8 cellular contexts compared by ENCODE assay signal in genomic region chr3:183698318-183698731, GRCh38. TPM values are rescaled to one million over a fixed set of nuclear protein-coding genes. Genes with fewer than 3 reads are reported as not detected.
DNase-seq lines count a peak whose midpoint lies in the region; ATAC-seq and TF ChIP-seq lines count a peak whose summit lies in the region.

No MANE protein-coding gene starts in this region.

- peak overlapping the region; percentile 97 for H3K9ac ChIP-seq in HCT116 (ENCODE audit: low read length)

- H3K4me1 ChIP-seq in HCT116 (ENCODE audit: control insufficient read depth in 1 of 2, insufficient read depth in 2 of 2, low read length in 2 of 2), result peaks cover 0 to 18% of the 10 kb centered on the region in 2 experiments; a peak in 3 of 4 replicates
- H3K4me1 ChIP-seq in transverse colon, result peaks cover 11 to 23% (median 14%) of the 10 kb centered on the region in 4 donors

- H3K9me3 ChIP-seq in HCT116 (ENCODE audit: control insufficient read depth in 1 of 2, insufficient read depth in 1 of 2, low read depth in 1 of 2, low read length in 2 of 2), result no peaks in the 10 kb centered on the region
- no peaks in the 10 kb centered on the region for H3K9me3 ChIP-seq in transverse colon

- TF ChIP-seq POLR2A in HCT116 (IDR thresholded peaks at IDR 0.05; ENCODE audit: borderline replicate concordance, extremely low read depth, insufficient read depth, insufficient read length) (no peak), NB4 (IDR thresholded peaks at IDR 0.05; ENCODE audit: extremely low read depth, insufficient read length) (no peak), transverse colon (IDR thresholded peaks at IDR 0.05) (peak; percentile 16)

- peaks cover 39% of the 10 kb centered on the region for H3K4me1 Mint-ChIP-seq in activated T-helper 1 cell treated with anti-CD3 and anti-CD28 coated beads, Interleukin-12 subunit alpha, Interleukin-12 subunit beta, Interleukin-2, Interleukin-4 antibody, amounts not matched to agents 30 ng/mL and 10 ng/mL and 1 ng/mL, durations not matched to agents 14 hours and 24 hours and 36 hours (ENCODE audit: low read depth)
- peaks cover 27 to 37% of the 10 kb centered on the region in 2 donors for H3K4me1 Mint-ChIP-seq in natural killer cell treated with Interleukin-12 subunit alpha and Interleukin-12 subunit beta and Interleukin-15 and Interleukin-18, amount 100 ng/mL, for 72 hours (ENCODE audit: low read depth in 2 of 2)

- H3K27ac ChIP-seq in HCT116 (ENCODE audit: low read depth, low read length), result peak overlapping the region; percentile 77
- peak overlapping the region; percentile 86 to 92 (median 91) for H3K27ac ChIP-seq in transverse colon

- no peak overlapping the region for H2AFZ ChIP-seq in HCT116 (ENCODE audit: low read depth, low read length, poor library complexity, severe bottlenecking)

- POLR2A ChIA-PET in HCT116 (lab: Charles Lee), result interaction anchor here (1.1 kb wide), 1 partner anchor 62 kb away, joined by 5 read pairs; no protein-coding TSS in a partner anchor

- no peaks in the 10 kb centered on the region for H3K27me3 Mint-ChIP-seq in activated T-helper 1 cell treated with anti-CD3 and anti-CD28 coated beads, Interleukin-12 subunit alpha, Interleukin-12 subunit beta, Interleukin-2, Interleukin-4 antibody, amounts not matched to agents 30 ng/mL and 10 ng/mL and 1 ng/mL, durations not matched to agents 14 hours and 24 hours and 36 hours (ENCODE audit: insufficient read depth)
- no peaks in the 10 kb centered on the region for H3K27me3 Mint-ChIP-seq in natural killer cell treated with Interleukin-12 subunit alpha and Interleukin-12 subunit beta and Interleukin-15 and Interleukin-18, amount 100 ng/mL, for 72 hours

- H3K4me3 Mint-ChIP-seq in activated T-helper 1 cell treated with anti-CD3 and anti-CD28 coated beads, Interleukin-12 subunit alpha, Interleukin-12 subunit beta, Interleukin-2, Interleukin-4 antibody, amounts not matched to agents 30 ng/mL and 10 ng/mL and 1 ng/mL, durations not matched to agents 14 hours and 24 hours and 36 hours, result peak overlapping the region; percentile 88
- peak overlapping the region; percentile 87 for H3K4me3 Mint-ChIP-seq in natural killer cell treated with Interleukin-12 subunit alpha and Interleukin-12 subunit beta and Interleukin-15 and Interleukin-18, amount 100 ng/mL, for 72 hours

- RAD21 ChIA-PET in HCT116 (lab: Charles Lee; ENCODE audit: low non-redundant PET in 1 of 2, low total read pairs in 2 of 2, uncharacterized antibody in 2 of 2, unreplicated experiment in 2 of 2), result no interaction called here

- no peaks in the 10 kb centered on the region for H3K9me2 ChIP-seq in HCT116 (ENCODE audit: insufficient read depth)

- peaks cover 21% of the 10 kb centered on the region for H3K36me3 Mint-ChIP-seq in activated T-helper 1 cell treated with anti-CD3 and anti-CD28 coated beads, Interleukin-12 subunit alpha, Interleukin-12 subunit beta, Interleukin-2, Interleukin-4 antibody, amounts not matched to agents 30 ng/mL and 10 ng/mL and 1 ng/mL, durations not matched to agents 14 hours and 24 hours and 36 hours (ENCODE audit: low read depth)
- H3K36me3 Mint-ChIP-seq in natural killer cell treated with Interleukin-12 subunit alpha and Interleukin-12 subunit beta and Interleukin-15 and Interleukin-18, amount 100 ng/mL, for 72 hours, result peaks cover 10% of the 10 kb centered on the region

- TF ChIP-seq CTCF in HCT116 (IDR thresholded peaks at IDR 0.05 in 2 of 3, conservative IDR thresholded peaks at IDR 0.05 in 1 of 3; ENCODE audit: borderline replicate concordance in 1 of 3, insufficient read depth in 1 of 3, low read depth in 2 of 3, low read length in 2 of 3) (no peak), NB4 (IDR thresholded peaks at IDR 0.05; ENCODE audit: low read depth, low read length) (no peak), fibroblast of the aortic adventitia (IDR thresholded peaks at IDR 0.05; ENCODE audit: insufficient read depth, low read length) (no peak), transverse colon (IDR thresholded peaks at IDR 0.05) (no peak)

- no peak for TF ChIP-seq EP300 in transverse colon (IDR thresholded peaks at IDR 0.05; ENCODE audit: low read depth)

- H3K4me2 ChIP-seq in HCT116 (ENCODE audit: low read length), result peak overlapping the region; percentile 81

- in situ Hi-C loops in transverse colon (cut with MboI; ENCODE audit: low pct_ligation_motif_present in 1 of 4, low pct_unique_long_range_greater_than_20kb in 1 of 4, low sequenced_read_pairs in 3 of 4), result no loop called here

- peaks cover 56% of the 10 kb centered on the region for H3K79me2 ChIP-seq in HCT116 (ENCODE audit: insufficient read depth, low read length)

- H3K27ac Mint-ChIP-seq in activated T-helper 1 cell treated with anti-CD3 and anti-CD28 coated beads, Interleukin-12 subunit alpha, Interleukin-12 subunit beta, Interleukin-2, Interleukin-4 antibody, amounts not matched to agents 30 ng/mL and 10 ng/mL and 1 ng/mL, durations not matched to agents 14 hours and 24 hours and 36 hours, result peak overlapping the region; percentile 75
- H3K27ac Mint-ChIP-seq in natural killer cell treated with Interleukin-12 subunit alpha and Interleukin-12 subunit beta and Interleukin-15 and Interleukin-18, amount 100 ng/mL, for 72 hours, result peak overlapping the region; percentile 68 to 79

- peaks cover 9% of the 10 kb centered on the region; the same call in 1 of the 2 replicates for H4K20me1 ChIP-seq in HCT116 (ENCODE audit: insufficient read depth)

- TF ChIP-seq RAD21 in HCT116 (IDR thresholded peaks at IDR 0.05; ENCODE audit: low read depth), result no peak

- WGBS in transverse colon (ENCODE audit: low coverage in 1 of 2), 2 donors, result 1% methylated on average over 11 of the region's 12 CpGs; no CpG with 5 or more reads in 1 of the 2 donors

- peak; percentile 20; the same call in 1 of the 2 replicates for ATAC-seq in HCT116
- peak; percentile 48 to 53 for ATAC-seq in natural killer cell treated with Interleukin-12 subunit alpha and Interleukin-12 subunit beta and Interleukin-15 and Interleukin-18, amount 100 ng/mL, for 72 hours

- no peaks in the 10 kb centered on the region for H3K27me3 ChIP-seq in HCT116 (ENCODE audit: insufficient read depth, low read length)
- no peaks in the 10 kb centered on the region for H3K27me3 ChIP-seq in transverse colon

- H3K4me3 ChIP-seq in HCT116 (replicated peaks in 1 of 2; ENCODE audit: low read depth in 1 of 2, low read length in 2 of 2), result peak overlapping the region; percentile 79 to 99
- H3K4me3 ChIP-seq in NB4 (ENCODE audit: low read depth, low read length), result peak overlapping the region; percentile 81
- H3K4me3 ChIP-seq in fibroblast of the aortic adventitia (ENCODE audit: low read depth, low read length), result peak overlapping the region; percentile 89
- peak overlapping the region; percentile 69 to 92 (median 87) for H3K4me3 ChIP-seq in transverse colon

- CTCF ChIA-PET in HCT116 (lab: Charles Lee), result no interaction called here

- peak; percentile 54 for DNase-seq in SIG-M5 treated with dmso at 0.1 percent for 504 hours (lab: John Stamatoyannopoulos, UW; ENCODE audit: unreplicated experiment)
- DNase-seq in SIG-M5 (lab: John Stamatoyannopoulos, UW), result no peak
- no peak for DNase-seq in HCT116 (ENCODE audit: low read depth, low spot score)
- peak; percentile 48 for DNase-seq in NB4 (ENCODE audit: low read depth)
- peak; percentile 14 for DNase-seq in activated T-helper 1 cell treated with anti-CD3 and anti-CD28 coated beads, Interleukin-12 subunit alpha, Interleukin-12 subunit beta, Interleukin-2, Interleukin-4 antibody, amounts not matched to agents 30 ng/mL and 10 ng/mL and 1 ng/mL, durations not matched to agents 14 hours and 24 hours and 36 hours (ENCODE audit: low spot score)
- peak; percentile 50 for DNase-seq in fibroblast of the aortic adventitia (ENCODE audit: low read depth)
- no peak for DNase-seq in natural killer cell treated with Interleukin-12 subunit alpha and Interleukin-12 subunit beta and Interleukin-15 and Interleukin-18, amount 100 ng/mL, for 72 hours (ENCODE audit: low spot score)
- DNase-seq in transverse colon, result peak; percentile 25

- BruUV-seq in HCT116 (replicated peaks; lab: Mats Ljungman, UMichigan), result no TSS peak

- H3K36me3 ChIP-seq in HCT116 (ENCODE audit: control insufficient read depth in 1 of 2, insufficient read depth in 2 of 2, low read length in 2 of 2) (peaks cover 0 to 2% of the 10 kb centered on the region in 2 experiments; a peak in 1 of 4 replicates), transverse colon (no peaks in the 10 kb centered on the region)

- intact Hi-C loops in HCT116 (cut with micrococcal nuclease) (no loop called here), transverse colon (cut with DNase I; ENCODE audit: low total_unique reads) (loop anchor here (10.0 kb wide), 1 partner anchor 66 kb away; no protein-coding TSS in a partner anchor)
- intact Hi-C loops in activated T-helper 1 cell treated with anti-CD3 and anti-CD28 coated beads, Interleukin-12 subunit alpha, Interleukin-12 subunit beta, Interleukin-2, Interleukin-4 antibody, amounts not matched to agents 30 ng/mL and 10 ng/mL and 1 ng/mL, durations not matched to agents 14 hours and 24 hours and 36 hours (cut with micrococcal nuclease), result loop anchor here (1.0 to 10.0 kb wide), 7 partner anchors 251 to 665 kb away; partner anchors contain the start of genes ABCC5, EIF2B5, MCCC1 and MCF2L2

- H3K9me3 Mint-ChIP-seq in activated T-helper 1 cell treated with anti-CD3 and anti-CD28 coated beads, Interleukin-12 subunit alpha, Interleukin-12 subunit beta, Interleukin-2, Interleukin-4 antibody, amounts not matched to agents 30 ng/mL and 10 ng/mL and 1 ng/mL, durations not matched to agents 14 hours and 24 hours and 36 hours, result no peaks in the 10 kb centered on the region
- no peaks in the 10 kb centered on the region for H3K9me3 Mint-ChIP-seq in natural killer cell treated with Interleukin-12 subunit alpha and Interleukin-12 subunit beta and Interleukin-15 and Interleukin-18, amount 100 ng/mL, for 72 hours

TF ChIP-seq in HCT116, 20 proteins besides CTCF, POLR2A, EP300 and RAD21:
- TF ChIP-seq CBX3 (IDR thresholded peaks at IDR 0.05; ENCODE audit: low read depth) (no peak), ZFX (IDR thresholded peaks at IDR 0.05) (0 out of 2 replicates have a peak, but pooled peaks have one; percentile 2), JUND (IDR thresholded peaks at IDR 0.05) (no peak), SIN3A (IDR thresholded peaks at IDR 0.05; ENCODE audit: low read depth) (no peak)
TF ChIP-seq in HCT116: peak in this region for 1.

RNA-seq across cellular contexts. Expression of gene YEATS2, which starts 0.7 kb away (rescaled TPM):
- total RNA-seq in HCT116 (2021; ENCODE audit: unreplicated experiment) (38.6 TPM), fibroblast of the aortic adventitia (ENCODE audit: low replicate concordance) (15.8 and 30.3 TPM in 2 replicates), transverse colon (10 to 100 TPM; 10.1 to 23.2 (median 16.1) TPM)
- polyA plus RNA-seq in HCT116 (2012), result 31.6 and 32.5 TPM in 2 replicates
- 54.2 and 57.4 TPM in 2 replicates for total RNA-seq in activated T-helper 1 cell treated with anti-CD3 and anti-CD28 coated beads, Interleukin-12 subunit alpha, Interleukin-12 subunit beta, Interleukin-2, Interleukin-4 antibody, amounts not matched to agents 30 ng/mL and 10 ng/mL and 1 ng/mL, durations not matched to agents 14 hours and 24 hours and 36 hours
- total RNA-seq in natural killer cell treated with Interleukin-12 subunit alpha and Interleukin-12 subunit beta and Interleukin-15 and Interleukin-18, amount 100 ng/mL, for 72 hours, result 10 to 100 TPM; 51.1 to 66.1 TPM

Comparison
In these comparisons a context has a peak if more than half of its experiments do, and no peak if none do; other contexts are left out.
1. DNase-seq: peak in SIG-M5 treated with dmso at 0.1 percent for 504 hours (single experiment), NB4 (single experiment), activated T-helper 1 cell treated with anti-CD3 and anti-CD28 coated beads, Interleukin-12 subunit alpha, Interleukin-12 subunit beta, Interleukin-2, Interleukin-4 antibody, amounts not matched to agents 30 ng/mL and 10 ng/mL and 1 ng/mL, durations not matched to agents 14 hours and 24 hours and 36 hours (single experiment), fibroblast of the aortic adventitia (single experiment) and transverse colon (single experiment); none in SIG-M5 (single experiment), HCT116 (single experiment) and natural killer cell treated with Interleukin-12 subunit alpha and Interleukin-12 subunit beta and Interleukin-15 and Interleukin-18, amount 100 ng/mL, for 72 hours (single experiment).
2. Peak in every context shown above with its lines, with median percentiles within 50 percentile points of each other: H3K4me3 ChIP-seq.